8 cellular contexts compared by ENCODE assay signal in genomic region chr18:79678665-79679551, GRCh38. TPM values are rescaled to one million over a fixed set of nuclear protein-coding genes. Genes with fewer than 3 reads are reported as not detected.
A peak's percentile ranks its signal among the peaks of the same experiment; 100 is the strongest.
DNase-seq lines count a peak whose midpoint lies in the region; ATAC-seq and TF ChIP-seq lines count a peak whose summit lies in the region.

No MANE protein-coding gene starts in this region.

- H2BK5ac ChIP-seq in IMR-90 (ENCODE audit: low read depth, low read length, poor library complexity, severe bottlenecking), result peak overlapping the region; percentile 98

- TF ChIP-seq POLR2A in IMR-90 (IDR thresholded peaks at IDR 0.05; ENCODE audit: low read depth, low read length), result peak; percentile 71

- H2BK120ac ChIP-seq in IMR-90 (ENCODE audit: low read depth, low read length), result peak overlapping the region; percentile 98; the same call in 1 of the 2 replicates

- 0 out of 2 replicates have a peak, but pooled peaks have one; percentile 2 for TF ChIP-seq RAD21 in IMR-90 (IDR thresholded peaks at IDR 0.05; ENCODE audit: low read length)

- H4K8ac ChIP-seq in IMR-90 (ENCODE audit: low read depth in 2 of 2, low read length in 2 of 2), result peak overlapping the region; percentile 93 to 98; a peak in 3 of 4 replicates

- H3K27me3 ChIP-seq in IMR-90 (ENCODE audit: control insufficient read depth, insufficient read depth, low read length), result no peaks in the 10 kb centered on the region

- CTCF ChIA-PET in IMR-90 (lab: Yijun Ruan, JAX), result interaction anchor here (0.5 kb wide), 1 partner anchor 302 kb away, joined by 3 read pairs; no protein-coding TSS in a partner anchor
- CTCF ChIA-PET in OCI-LY7 (lab: Charles Lee; ENCODE audit: unreplicated experiment), result no interaction called here

- H3K79me1 ChIP-seq in IMR-90 (ENCODE audit: low read depth in 1 of 2, low read length in 2 of 2), result peaks cover 24 to 59% of the 10 kb centered on the region in 2 experiments

- H4K20me1 ChIP-seq in IMR-90 (ENCODE audit: insufficient read depth, low read length) (peaks cover 35% of the 10 kb centered on the region), OCI-LY7 (ENCODE audit: insufficient read depth, low read length) (no peaks in the 10 kb centered on the region; the same call in 1 of the 2 replicates)

- no peak overlapping the region for H2BK20ac ChIP-seq in IMR-90 (ENCODE audit: low read depth, low read length)

- intact Hi-C loops in IMR-90 (cut with micrococcal nuclease) (no loop called here), OCI-LY7 (cut with micrococcal nuclease; ENCODE audit: unreplicated experiment) (loop anchor here (2.0 kb wide), 2 partner anchors 310 to 356 kb away; partner anchors contain the start of genes RBFA and TXNL4A)

- no peak overlapping the region for H2AK5ac ChIP-seq in IMR-90 (ENCODE audit: low read depth, low read length)

- no peak overlapping the region for H3K14ac ChIP-seq in IMR-90 (replicated peaks; ENCODE audit: low read depth, low read length)

- peak overlapping the region; percentile 88 for H2AK9ac ChIP-seq in IMR-90 (replicated peaks; ENCODE audit: low read depth, low read length, poor library complexity)

- peak overlapping the region; percentile 8; the same call in 1 of the 2 replicates for H3K18ac ChIP-seq in IMR-90 (ENCODE audit: low read depth, low read length)

- H3K56ac ChIP-seq in IMR-90 (ENCODE audit: extremely low read depth, insufficient read depth, low read length), result peak overlapping the region; percentile 95; the same call in 1 of the 2 replicates

- peaks cover 32% of the 10 kb centered on the region; the same call in 1 of the 2 replicates for H3K79me2 ChIP-seq in OCI-LY7 (ENCODE audit: insufficient read depth, low read depth, low read length)

- H3K36me3 ChIP-seq in IMR-90 (ENCODE audit: control insufficient read depth, insufficient read depth, low read length), result peaks cover 2% of the 10 kb centered on the region; the same call in 1 of the 2 replicates
- peaks cover 19% of the 10 kb centered on the region for H3K36me3 ChIP-seq in OCI-LY7 (ENCODE audit: insufficient read depth, low read length)

- H4K5ac ChIP-seq in IMR-90 (ENCODE audit: low read depth, low read length), result peak overlapping the region; percentile 97

- peak; percentile 89 for DNase-seq in DMS114 treated with DMSO at 0.1 percent for 48 hours (lab: John Stamatoyannopoulos, UW; ENCODE audit: unreplicated experiment)
- DNase-seq in IMR-90, result peak; percentile 99
- peak; percentile 96 for DNase-seq in OCI-LY7 (ENCODE audit: low spot score)
- DNase-seq in activated T-cell treated with anti-CD3 and anti-CD28 coated beads for 4 hours, result peak; percentile 96
- DNase-seq in epidermal melanocyte (ENCODE audit: insufficient read length, low spot score), result peak; percentile 99
- peak; percentile 100 for DNase-seq in midbrain (lab: John Stamatoyannopoulos, UW)
- peak; percentile 98 for DNase-seq in stimulated activated CD8-positive, alpha-beta memory T cell treated with anti-CD3 and anti-CD28 coated beads, Interleukin-15, amount 100 ng/mL, for 48 hours (ENCODE audit: low read depth in 2 of 2)

- in situ Hi-C loops in IMR-90 (cut with MboI; ENCODE audit: low sequenced_read_pairs), result no loop called here

- peak overlapping the region; percentile 98 for H3K27ac ChIP-seq in IMR-90 (ENCODE audit: insufficient read depth, low read length)
- H3K27ac ChIP-seq in OCI-LY7 (ENCODE audit: low read depth, low read length, poor library complexity, severe bottlenecking), result peak overlapping the region; percentile 74

- 1% methylated on average over 31 of the region's 77 CpGs; no CpG with 5 or more reads in 1 of the 2 experiments for WGBS in IMR-90 (ENCODE audit: extremely low coverage in 2 of 2, insufficient read length in 1 of 2), 2 experiments

- POLR2A ChIA-PET in IMR-90 (lab: Charles Lee; ENCODE audit: unreplicated experiment), result no interaction called here
- POLR2A ChIA-PET in OCI-LY7 (lab: Charles Lee), result interaction anchor here (0.6 kb wide), 1 partner anchor 312 kb away, joined by 3 read pairs; no protein-coding TSS in a partner anchor

- TF ChIP-seq CTCF in IMR-90 (conservative IDR thresholded peaks at IDR 0.05; ENCODE audit: low read depth, low read length) (no peak), OCI-LY7 (conservative IDR thresholded peaks at IDR 0.05; ENCODE audit: low read length) (no peak)

- H2AFZ ChIP-seq in IMR-90 (replicated peaks; ENCODE audit: low read length, poor library complexity) (peak overlapping the region; percentile 97), OCI-LY7 (ENCODE audit: low read length) (peak overlapping the region; percentile 57; the same call in 1 of the 2 replicates)

- H2BK15ac ChIP-seq in IMR-90 (ENCODE audit: low read depth, low read length), result no peak overlapping the region; the same call in 2 of the 3 replicates

- H3K4me3 ChIP-seq in IMR-90 (ENCODE audit: insufficient read depth, low read depth, low read length), result peak overlapping the region; percentile 88
- H3K4me3 ChIP-seq in OCI-LY7 (ENCODE audit: low read depth, low read length, poor library complexity, severe bottlenecking), result peak overlapping the region; percentile 80

- ATAC-seq in GM21529 (IDR thresholded peaks at IDR 0.05; ENCODE audit: unreplicated experiment) (peak; percentile 94), IMR-90 (ENCODE audit: low read depth) (peak; percentile 96)

- dilution Hi-C loops in IMR-90 (cut with HindIII; ENCODE audit: low sequenced_read_pairs, unreplicated experiment), result no loop called here

- H3K23ac ChIP-seq in IMR-90 (ENCODE audit: low read depth, low read length), result no peak overlapping the region

- H3K9me2 ChIP-seq in OCI-LY7 (ENCODE audit: insufficient read depth, low read length), result no peaks in the 10 kb centered on the region

- H3K4ac ChIP-seq in IMR-90 (ENCODE audit: low read depth, low read length), result peak overlapping the region; percentile 95

- peak overlapping the region; percentile 93 for H3K9ac ChIP-seq in IMR-90 (ENCODE audit: low read depth, low read length)

- H3K9me1 ChIP-seq in IMR-90 (ENCODE audit: insufficient read depth, low read length), result peaks cover 24% of the 10 kb centered on the region; the same call in 1 of the 2 replicates

- no peaks in the 10 kb centered on the region for H3K9me3 ChIP-seq in IMR-90 (ENCODE audit: control insufficient read depth, insufficient read depth, low read length)
- H3K9me3 ChIP-seq in OCI-LY7 (ENCODE audit: low read length), result no peaks in the 10 kb centered on the region

- H3K4me2 ChIP-seq in IMR-90 (ENCODE audit: low read depth, low read length), result peak overlapping the region; percentile 96
- H3K4me2 ChIP-seq in OCI-LY7 (ENCODE audit: low read length), result peak overlapping the region; percentile 90

- no TSS peak for BruUV-seq in IMR-90 (replicated peaks; lab: Mats Ljungman, UMichigan)
- TSS peak; percentile 80 for BruUV-seq in OCI-LY7 (replicated peaks; lab: Mats Ljungman, UMichigan)

- peaks cover 9% of the 10 kb centered on the region for H3K4me1 ChIP-seq in IMR-90 (ENCODE audit: control insufficient read depth, insufficient read depth, low read length)
- peaks cover 26% of the 10 kb centered on the region for H3K4me1 ChIP-seq in OCI-LY7 (ENCODE audit: insufficient read depth, low read length, poor library complexity, severe bottlenecking)

- peak overlapping the region; percentile 100; the same call in 1 of the 2 replicates for H4K91ac ChIP-seq in IMR-90 (ENCODE audit: insufficient read depth, low read depth, low read length)

TF ChIP-seq in IMR-90, 13 proteins besides CTCF, POLR2A, EP300 and RAD21:
- TF ChIP-seq RCOR1 (IDR thresholded peaks at IDR 0.05; ENCODE audit: insufficient replicate concordance, low read length) (peak; percentile 17), SMC3 (IDR thresholded peaks at IDR 0.05; ENCODE audit: low read depth, low read length) (no peak), NFE2L2 (IDR thresholded peaks at IDR 0.05; ENCODE audit: low read depth, low read length) (no peak), BHLHE40 (IDR thresholded peaks at IDR 0.05; ENCODE audit: low read depth, low read length) (peak; percentile 61; the same call in 1 of the 2 replicates), MXI1 (IDR thresholded peaks at IDR 0.05; ENCODE audit: borderline replicate concordance, low read depth, low read length) (peak; percentile 78; the same call in 1 of the 2 replicates), CHD1 (IDR thresholded peaks at IDR 0.05; ENCODE audit: low read depth, low read length) (no peak), USF2 (IDR thresholded peaks at IDR 0.05; ENCODE audit: low read depth, low read length) (peak; percentile 77), MAZ (IDR thresholded peaks at IDR 0.05; ENCODE audit: borderline replicate concordance, low read depth, low read length) (peak; percentile 82; the same call in 1 of the 2 replicates), FOS (IDR thresholded peaks at IDR 0.05; ENCODE audit: low read depth, low read length) (no peak), MAFK (IDR thresholded peaks at IDR 0.05; ENCODE audit: low read depth, low read length) (no peak), CEBPB (IDR thresholded peaks at IDR 0.05; ENCODE audit: low read depth, low read length) (peak; percentile 90), RFX5 (IDR thresholded peaks at IDR 0.05; ENCODE audit: low read depth, low read length) (no peak)
- TF ChIP-seq, protein P1, sequence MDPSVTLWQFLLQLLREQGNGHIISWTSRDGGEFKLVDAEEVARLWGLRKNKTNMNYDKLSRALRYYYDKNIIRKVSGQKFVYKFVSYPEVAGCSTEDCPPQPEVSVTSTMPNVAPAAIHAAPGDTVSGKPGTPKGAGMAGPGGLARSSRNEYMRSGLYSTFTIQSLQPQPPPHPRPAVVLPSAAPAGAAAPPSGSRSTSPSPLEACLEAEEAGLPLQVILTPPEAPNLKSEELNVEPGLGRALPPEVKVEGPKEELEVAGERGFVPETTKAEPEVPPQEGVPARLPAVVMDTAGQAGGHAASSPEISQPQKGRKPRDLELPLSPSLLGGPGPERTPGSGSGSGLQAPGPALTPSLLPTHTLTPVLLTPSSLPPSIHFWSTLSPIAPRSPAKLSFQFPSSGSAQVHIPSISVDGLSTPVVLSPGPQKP (IDR thresholded peaks at IDR 0.05; ENCODE audit: borderline replicate concordance, low read depth, low read length), result no peak

RNA-seq across cellular contexts. Expression of gene CTDP1, which starts 0.7 kb away (rescaled TPM):
- total RNA-seq in IMR-90 (2012; rRNA removed), result 17.5 and 17.6 TPM in 2 replicates
- polyA plus RNA-seq in IMR-90 (2012; rRNA removed), result 13.4 and 14.5 TPM in 2 replicates
- polyA plus RNA-seq in IMR-90 (2012; cell fraction: cytosol; rRNA removed), result 10.6 and 13.3 TPM in 2 replicates
- 23.9 and 32.2 TPM in 2 replicates for polyA plus RNA-seq in IMR-90 (2012; cell fraction: nucleus; rRNA removed; ENCODE audit: low replicate concordance)
- 9.6 and 11.9 TPM in 2 replicates for total RNA-seq in OCI-LY7 (2014; rRNA removed; shearing (Covaris generic))
- 11.3 and 15.4 TPM in 2 replicates for total RNA-seq in OCI-LY7 (2022)

Comparison
In these comparisons a context has a peak if more than half of its experiments do, and no peak if none do; other contexts are left out.
1. Peak in every context shown above with its lines: DNase-seq, ATAC-seq, H3K4me3 ChIP-seq and H3K27ac ChIP-seq.